8 cellular contexts compared by ENCODE assay signal in genomic region chr3:135965129-135965505, GRCh38. TPM values are rescaled to one million over a fixed set of nuclear protein-coding genes. Genes with fewer than 3 reads are reported as not detected.
DNase-seq lines count a peak whose midpoint lies in the region; ATAC-seq and TF ChIP-seq lines count a peak whose summit lies in the region.

No MANE protein-coding gene starts in this region.

- H3K36me3 ChIP-seq in cardiac muscle cell, result no peaks in the 10 kb centered on the region

- DNase-seq in cardiac muscle cell (ENCODE audit: low read depth in 1 of 2, low spot score in 1 of 2) (no peak), retinal pigment epithelial cell (ENCODE audit: low read depth) (no peak), GM19240 (ENCODE audit: insufficient read length, low spot score) (no peak), ureter (ENCODE audit: low spot score) (no peak), NCI-H2196 (lab: John Stamatoyannopoulos, UW; ENCODE audit: unreplicated experiment) (no peak), head of caudate nucleus (no peak)

- H3K27me3 ChIP-seq in cardiac muscle cell, result no peaks in the 10 kb centered on the region

- TF ChIP-seq CTCF in WI38 (IDR thresholded peaks at IDR 0.05; ENCODE audit: low read depth, low read length) (no peak), cardiac muscle cell (IDR thresholded peaks at IDR 0.05; ENCODE audit: low read depth, low read length) (no peak), retinal pigment epithelial cell (conservative IDR thresholded peaks at IDR 0.05; ENCODE audit: low read depth, low read length) (no peak)

- H3K4me1 ChIP-seq in cardiac muscle cell (ENCODE audit: low read depth), result peaks cover 16% of the 10 kb centered on the region

- no peak overlapping the region for H3K27ac ChIP-seq in cardiac muscle cell

- peak; percentile 9 for ATAC-seq in GM19452 (IDR thresholded peaks at IDR 0.05; ENCODE audit: unreplicated experiment)

- peak overlapping the region; percentile 46 for H3K4me3 ChIP-seq in WI38 (ENCODE audit: low read depth, low read length)
- peak overlapping the region; percentile 87 for H3K4me3 ChIP-seq in cardiac muscle cell
- H3K4me3 ChIP-seq in retinal pigment epithelial cell (ENCODE audit: low read length), result peak overlapping the region; percentile 59

- no peaks in the 10 kb centered on the region for H3K9me3 ChIP-seq in cardiac muscle cell (ENCODE audit: low read depth)

- intact Hi-C loops in head of caudate nucleus (cut with DNase I), result no loop called here

RNA-seq across cellular contexts. Expression of gene PPP2R3A, which starts 0.4 kb away (rescaled TPM):
- 31.3 and 43.9 TPM in 2 replicates for total RNA-seq in cardiac muscle cell
- 18.3 and 35.7 TPM in 2 replicates for polyA plus RNA-seq in cardiac muscle cell
- total RNA-seq in ureter, result 11.0 TPM
